Comparison of ENCODE assay signal across 1 cellular context in the genomic region with DNA sequence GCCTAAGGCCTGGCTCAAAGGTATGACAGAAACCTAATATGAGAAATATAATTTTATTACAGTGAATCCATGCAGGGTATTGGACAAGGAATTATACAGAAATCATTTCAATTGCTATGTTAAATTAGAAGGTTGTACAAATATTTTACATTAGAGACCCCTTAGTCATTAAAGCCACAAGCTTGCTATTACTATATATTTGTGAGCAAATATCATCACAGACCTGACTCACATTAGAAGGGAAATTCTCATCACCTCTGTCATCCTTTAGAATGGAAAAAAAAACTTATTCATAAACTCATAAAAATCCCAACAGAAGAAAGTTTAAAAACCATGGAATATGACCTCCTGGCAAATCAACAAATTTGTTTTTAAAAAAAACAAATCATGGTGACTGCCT.
TF ChIP-seq lines count a peak whose summit lies in the region.

No MANE protein-coding gene starts in this region.

TF ChIP-seq in IMR-90, 13 proteins besides CTCF, POLR2A, EP300 and RAD21 (continued from another document):
- no peak for TF ChIP-seq CHD1 (IDR thresholded peaks at IDR 0.05; ENCODE audit: low read depth, low read length)
- TF ChIP-seq, protein P1, sequence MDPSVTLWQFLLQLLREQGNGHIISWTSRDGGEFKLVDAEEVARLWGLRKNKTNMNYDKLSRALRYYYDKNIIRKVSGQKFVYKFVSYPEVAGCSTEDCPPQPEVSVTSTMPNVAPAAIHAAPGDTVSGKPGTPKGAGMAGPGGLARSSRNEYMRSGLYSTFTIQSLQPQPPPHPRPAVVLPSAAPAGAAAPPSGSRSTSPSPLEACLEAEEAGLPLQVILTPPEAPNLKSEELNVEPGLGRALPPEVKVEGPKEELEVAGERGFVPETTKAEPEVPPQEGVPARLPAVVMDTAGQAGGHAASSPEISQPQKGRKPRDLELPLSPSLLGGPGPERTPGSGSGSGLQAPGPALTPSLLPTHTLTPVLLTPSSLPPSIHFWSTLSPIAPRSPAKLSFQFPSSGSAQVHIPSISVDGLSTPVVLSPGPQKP (IDR thresholded peaks at IDR 0.05; ENCODE audit: borderline replicate concordance, low read depth, low read length), result no peak
- TF ChIP-seq RCOR1 (IDR thresholded peaks at IDR 0.05; ENCODE audit: insufficient replicate concordance, low read length), result no peak
- no peak for TF ChIP-seq FOS (IDR thresholded peaks at IDR 0.05; ENCODE audit: low read depth, low read length)
